Comparison of ENCODE assay signal across 8 cellular contexts in the genomic region with DNA sequence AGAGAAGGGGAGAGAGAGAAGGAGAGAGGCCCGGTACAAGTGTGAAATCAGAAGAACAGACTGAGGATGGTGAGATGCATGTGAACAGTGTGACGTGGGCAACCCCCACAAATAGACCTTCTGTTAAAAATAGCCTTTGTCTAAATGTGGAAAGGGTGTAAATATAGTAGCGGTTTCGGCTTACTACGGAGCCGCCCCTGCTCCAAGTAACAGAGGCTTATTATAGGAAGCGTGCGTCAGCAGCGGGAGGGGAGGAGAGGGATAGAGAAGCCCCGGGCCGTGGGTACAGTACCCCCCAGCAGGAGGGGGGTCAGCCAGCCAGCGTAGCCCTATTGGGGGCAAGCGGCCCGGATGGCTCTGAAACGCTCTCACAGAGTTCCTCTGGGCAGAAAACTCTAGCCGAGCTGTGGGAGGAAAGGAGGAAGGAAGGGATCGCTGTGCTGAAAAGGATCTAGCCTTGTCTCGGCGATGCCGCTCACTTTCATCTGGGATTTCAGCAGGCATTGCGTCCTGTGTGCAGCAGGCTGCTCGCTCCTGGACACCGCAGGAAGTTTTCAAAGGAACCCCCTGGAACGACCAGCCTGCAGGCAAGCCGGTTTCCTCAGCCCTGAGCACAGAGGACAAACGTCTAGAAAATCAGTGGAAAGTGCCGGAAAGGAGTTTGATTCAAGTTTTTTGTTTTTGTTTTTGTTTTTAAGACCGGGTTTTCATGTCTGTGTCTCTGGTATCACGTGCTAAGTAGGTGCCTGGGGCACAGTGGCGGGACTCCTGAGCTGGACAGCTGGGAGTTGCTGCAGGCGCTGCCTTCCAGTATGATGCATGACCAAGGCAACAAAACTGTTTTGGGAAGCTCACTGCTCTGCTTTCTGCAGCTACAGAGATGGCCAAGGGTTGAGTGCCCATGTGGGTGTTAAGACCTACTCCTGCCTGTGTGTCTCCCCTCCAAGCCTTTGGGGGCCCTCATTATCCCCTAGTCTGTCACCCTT.
DNase-seq lines count a peak whose midpoint lies in the region; ATAC-seq and TF ChIP-seq lines count a peak whose summit lies in the region.

No MANE protein-coding gene starts in this region.

- H3K14ac ChIP-seq in neuronal stem cell (ENCODE audit: low read length), result no peak overlapping the region

- H2AFZ ChIP-seq in neuronal stem cell (ENCODE audit: low read length), result peak overlapping the region; percentile 84
- no peak overlapping the region for H2AFZ ChIP-seq in PC-9

- H3K9me2 ChIP-seq in PC-9 (ENCODE audit: insufficient read depth), result no peaks in the 10 kb centered on the region

- no peak overlapping the region for H3K9ac ChIP-seq in neuronal stem cell (ENCODE audit: low read depth, low read length, poor library complexity)

- H2BK5ac ChIP-seq in neuronal stem cell (ENCODE audit: low read length), result no peak overlapping the region

- no peak overlapping the region for H3K23ac ChIP-seq in neuronal stem cell (ENCODE audit: low read depth, low read length, poor library complexity)

- H3K27ac ChIP-seq in foreskin keratinocyte (no peak overlapping the region), neuronal stem cell (replicated peaks; ENCODE audit: low read length) (no peak overlapping the region), PC-9 (no peak overlapping the region)

- CTCF ChIA-PET in PC-9 (lab: Charles Lee), result no interaction called here

- H3K9me3 ChIP-seq in neuronal stem cell (replicated peaks in 1 of 2; ENCODE audit: control insufficient read depth in 2 of 2, insufficient read depth in 1 of 2, low read depth in 1 of 2, low read length in 2 of 2), result no peaks in the 10 kb centered on the region
- H3K9me3 ChIP-seq in PC-9 (ENCODE audit: insufficient read depth, low read depth), result no peaks in the 10 kb centered on the region

- peak; percentile 55 for ATAC-seq in GM18505 (IDR thresholded peaks at IDR 0.05; ENCODE audit: unreplicated experiment)
- ATAC-seq in HG02678 (IDR thresholded peaks at IDR 0.05; ENCODE audit: unreplicated experiment), result peak; percentile 68
- ATAC-seq in foreskin keratinocyte, result peak; percentile 71

- H3K4me2 ChIP-seq in neuronal stem cell (ENCODE audit: insufficient read depth, low read length, poor library complexity, severe bottlenecking), result no peak overlapping the region
- H3K4me2 ChIP-seq in PC-9, result no peak overlapping the region

- H3K4me1 ChIP-seq in foreskin keratinocyte (no peaks in the 10 kb centered on the region), neuronal stem cell (ENCODE audit: control insufficient read depth in 2 of 2, insufficient read depth in 1 of 2, low read depth in 1 of 2, low read length in 2 of 2) (peaks cover 6 to 11% of the 10 kb centered on the region in 2 donors), PC-9 (replicated peaks; ENCODE audit: insufficient read depth) (no peaks in the 10 kb centered on the region)

- BruUV-seq in PC-9 (replicated peaks; lab: Mats Ljungman, UMichigan), result no TSS peak

- no peaks in the 10 kb centered on the region for H4K20me1 ChIP-seq in PC-9 (ENCODE audit: insufficient read depth)

- no peak for TF ChIP-seq POLR2A in GM18505 (IDR thresholded peaks at IDR 0.05; ENCODE audit: borderline replicate concordance, extremely low read depth, insufficient read depth, insufficient read length)

- DNase-seq in foreskin keratinocyte (peak in 1 of 2 donors; percentile 11), neuronal stem cell (ENCODE audit: low spot score) (peak; percentile 12), NCI-H524 treated with DMSO at 0.1 percent for 48 hours (lab: John Stamatoyannopoulos, UW) (no peak), PC-9 (no peak), DMS114 treated with DMSO at 0.1 percent for 48 hours (lab: John Stamatoyannopoulos, UW; ENCODE audit: unreplicated experiment) (no peak)

- no peaks in the 10 kb centered on the region for H3F3A ChIP-seq in PC-9 (ENCODE audit: insufficient read depth, low read depth)

- intact Hi-C loops in PC-9 (cut with micrococcal nuclease; ENCODE audit: unreplicated experiment), result no loop called here

- TF ChIP-seq CTCF in WI38 (IDR thresholded peaks at IDR 0.05; ENCODE audit: low read depth, low read length) (no peak), foreskin keratinocyte (conservative IDR thresholded peaks at IDR 0.05) (no peak), PC-9 (conservative IDR thresholded peaks at IDR 0.05) (no peak)

- H3K4me3 ChIP-seq in WI38 (ENCODE audit: low read depth, low read length) (peak overlapping the region; percentile 49), neuronal stem cell (ENCODE audit: low read length in 2 of 2) (peak overlapping the region in 1 of 2 donors; percentile 35), PC-9 (no peak overlapping the region)

- H2BK15ac ChIP-seq in neuronal stem cell (ENCODE audit: low read length), result no peak overlapping the region

- no peak overlapping the region for H2AK5ac ChIP-seq in neuronal stem cell (ENCODE audit: low read depth, low read length)

- no peaks in the 10 kb centered on the region for H3K79me1 ChIP-seq in neuronal stem cell (ENCODE audit: low read depth, low read length)

- H2BK12ac ChIP-seq in neuronal stem cell (ENCODE audit: low read length), result no peak overlapping the region

- no peak overlapping the region for H2BK120ac ChIP-seq in neuronal stem cell (ENCODE audit: low read depth, low read length)

- H3K79me2 ChIP-seq in PC-9 (ENCODE audit: low read depth), result no peaks in the 10 kb centered on the region

- no peak overlapping the region for H4K91ac ChIP-seq in neuronal stem cell (ENCODE audit: low read depth, low read length, poor library complexity)

- no peaks in the 10 kb centered on the region for H3K36me3 ChIP-seq in neuronal stem cell (replicated peaks in 1 of 2; ENCODE audit: control insufficient read depth in 2 of 2, insufficient read depth in 2 of 2, low read length in 2 of 2)
- no peaks in the 10 kb centered on the region for H3K36me3 ChIP-seq in PC-9 (ENCODE audit: low read depth)

- no peak overlapping the region for H3K4ac ChIP-seq in neuronal stem cell (ENCODE audit: low read length)

- POLR2A ChIA-PET in PC-9 (lab: Charles Lee; ENCODE audit: unreplicated experiment), result no interaction called here

- peak overlapping the region; percentile 51 for H3K18ac ChIP-seq in neuronal stem cell (ENCODE audit: low read length)

- no peak overlapping the region for H4K8ac ChIP-seq in neuronal stem cell (ENCODE audit: low read depth, low read length)

- 100% methylated on average over 1 of the region's 31 CpGs; no CpG with 5 or more reads in 1 of the 2 donors for WGBS in neuronal stem cell (ENCODE audit: extremely low coverage in 2 of 2, insufficient read length in 2 of 2, insufficient replicate concordance in 1 of 2), 2 donors

- H3K27me3 ChIP-seq in foreskin keratinocyte (peaks cover 32% of the 10 kb centered on the region), neuronal stem cell (ENCODE audit: control insufficient read depth in 3 of 3, insufficient read depth in 3 of 3, low read depth in 1 of 3, low read length in 3 of 3) (peaks cover 0 to 47% (median 0%) of the 10 kb centered on the region in 3 experiments), PC-9 (ENCODE audit: insufficient read depth, low read depth) (no peaks in the 10 kb centered on the region)
